In genomic region chr12:122042910-122043309, GRCh38 we compare ENCODE assay signal across 1 cellular context.
TF ChIP-seq lines count a peak whose summit lies in the region.

No MANE protein-coding gene starts in this region.

TF ChIP-seq in GM23338, 12 proteins besides CTCF, POLR2A, EP300 and RAD21 (continued from another document):
- no peak for TF ChIP-seq REST (IDR thresholded peaks at IDR 0.05; ENCODE audit: unreplicated experiment)
- no peak for TF ChIP-seq JUNB (IDR thresholded peaks at IDR 0.05; ENCODE audit: unreplicated experiment)
- TF ChIP-seq POLR2AphosphoS5 (IDR thresholded peaks at IDR 0.05; ENCODE audit: low read depth) = no peak
- no peak for TF ChIP-seq ETS1 (IDR thresholded peaks at IDR 0.05)
